ENCODE assay signal across 8 cellular contexts in the genomic region with DNA sequence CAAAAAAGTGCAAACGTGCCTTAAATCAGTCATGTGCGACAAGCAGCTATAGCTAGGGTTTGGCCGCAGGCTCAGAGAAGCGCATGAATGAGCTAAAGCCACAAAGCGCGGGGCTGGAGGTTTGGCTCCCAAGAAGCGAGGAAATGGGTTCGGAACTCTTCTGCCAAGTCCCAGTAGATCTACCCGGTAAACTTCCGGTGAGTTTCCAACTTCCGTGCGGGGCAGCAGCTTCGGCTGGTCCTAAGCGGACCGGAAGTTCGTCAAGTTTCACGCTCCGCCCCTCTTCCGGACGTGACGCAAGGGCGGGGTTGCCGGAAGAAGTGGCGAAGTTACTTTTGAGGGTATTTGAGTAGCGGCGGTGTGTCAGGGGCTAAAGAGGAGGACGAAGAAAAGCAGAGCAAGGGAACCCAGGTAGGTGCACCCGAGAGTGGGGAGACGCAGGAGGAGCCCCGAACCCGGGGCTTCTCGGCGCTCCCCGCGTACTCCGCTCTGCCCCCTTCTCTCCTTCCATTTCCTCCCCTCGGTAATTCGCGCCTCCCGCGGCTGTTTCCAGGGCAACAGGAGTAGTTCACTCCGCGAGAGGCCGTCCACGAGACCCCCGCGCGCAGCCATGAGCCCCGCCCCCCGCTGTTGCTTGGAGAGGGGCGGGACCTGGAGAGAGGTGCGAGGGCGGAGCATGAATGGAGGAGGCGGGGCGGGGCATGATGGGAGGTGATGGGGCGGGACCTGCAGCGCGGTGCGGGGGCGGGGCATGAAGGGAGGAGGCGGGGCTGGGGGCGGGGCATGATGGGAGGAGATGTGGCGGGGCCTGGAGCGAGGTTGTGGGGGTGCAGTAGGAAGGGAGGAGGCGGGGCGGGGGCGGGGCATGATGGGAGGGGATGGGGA. TPM values are rescaled to one million over a fixed set of nuclear protein-coding genes. Genes with fewer than 3 reads are reported as not detected.
A peak's percentile ranks its signal among the peaks of the same experiment; 100 is the strongest.
DNase-seq lines count a peak whose midpoint lies in the region; ATAC-seq, FAIRE-seq and TF ChIP-seq lines count a peak whose summit lies in the region.

TSS of gene NR1H2 (plus strand) at position 292 of the 885 bp plus-strand sequence. CDS start 1,149 bp downstream, outside the sequence.

- POLR2A ChIA-PET in AG04450 (lab: Yijun Ruan, JAX) = interaction anchor here (0.6 to 1.3 kb wide), 4 partner anchors 8 to 135 kb away, joined by 3 to 7 read pairs (median 5); partner anchors contain the start of gene JOSD2

- peaks cover 3% of the 10 kb centered on the region; the same call in 1 of the 2 replicates for H3K9me3 ChIP-seq in AG04450 (ENCODE audit: control insufficient read depth, insufficient read depth, low read length)

- DNase-seq in AG04450 (ENCODE audit: low read depth, low spot score) = peak; percentile 96
- DNase-seq in NCI-H446 (lab: John Stamatoyannopoulos, UW) = peak; percentile 98 to 99
- DNase-seq in activated CD4-positive, CD25-positive, alpha-beta regulatory T cell treated with anti-CD3 and anti-CD28 coated beads, Interleukin-2, amount 50 U/mL, for 16 hours (ENCODE audit: low read depth, low spot score) = peak; percentile 91
- DNase-seq in central memory CD8-positive, alpha-beta T cell (ENCODE audit: low spot score in 2 of 2) = peak; percentile 93 to 95
- peak; percentile 89 for DNase-seq in stimulated activated CD4-positive, alpha-beta T cell treated with anti-CD3 and anti-CD28 coated beads, Interleukin-12 subunit alpha, Interleukin-12 subunit beta, amount 100 ng/mL, for 4 hours

- peak within 1 kb of the TSS; percentile 100 for H3K27ac ChIP-seq in AG04450 (ENCODE audit: low read depth, low read length)

- TF ChIP-seq CTCF in AG04450 (IDR thresholded peaks at IDR 0.05; ENCODE audit: low read depth, low read length) = no peak

- in situ Hi-C loops in GM18951 (cut with MboI; ENCODE audit: low sequenced_read_pairs, unreplicated experiment) = loop anchor here (10.0 kb wide), 1 partner anchor 88 kb away; no protein-coding TSS in a partner anchor

- H3K4me1 Mint-ChIP-seq in central memory CD8-positive, alpha-beta T cell = peaks cover 42% of the 10 kb centered on the region

- peaks cover 44% of the 10 kb centered on the region for H3K36me3 Mint-ChIP-seq in central memory CD8-positive, alpha-beta T cell (ENCODE audit: insufficient read depth)

- peak; percentile 63 for TF ChIP-seq POLR2A in GM18951 (IDR thresholded peaks at IDR 0.05; ENCODE audit: extremely low read depth, insufficient read depth, insufficient read length)

- no peaks in the 10 kb centered on the region for H3K27me3 Mint-ChIP-seq in central memory CD8-positive, alpha-beta T cell

- peak; percentile 86 for ATAC-seq in HG03280 (IDR thresholded peaks at IDR 0.05; ENCODE audit: unreplicated experiment)
- ATAC-seq in central memory CD8-positive, alpha-beta T cell (replicated peaks; ENCODE audit: extremely low read depth, poor library complexity, severe bottlenecking) = peak; percentile 88

- H3K27me3 ChIP-seq in AG04450 (ENCODE audit: control insufficient read depth, insufficient read depth, low read length) = no peaks in the 10 kb centered on the region

- CTCF ChIA-PET in AG04450 (lab: Charles Lee) = interaction anchor here (0.6 to 1.2 kb wide), 4 partner anchors 103 to 641 kb away, joined by 3 to 4 read pairs (median 3); no protein-coding TSS in a partner anchor

- FAIRE-seq in islet of Langerhans (lab: Jason Lieb, UNC) = peak; percentile 79

- peak within 1 kb of the TSS; percentile 99 for H3K27ac Mint-ChIP-seq in central memory CD8-positive, alpha-beta T cell (ENCODE audit: low read depth)

- H3K4me3 ChIP-seq in AG04450 (ENCODE audit: low read depth, low read length) = peak within 1 kb of the TSS; percentile 89

- H3K4me3 Mint-ChIP-seq in central memory CD8-positive, alpha-beta T cell = peak within 1 kb of the TSS; percentile 91

- H3K9me3 Mint-ChIP-seq in central memory CD8-positive, alpha-beta T cell = no peaks in the 10 kb centered on the region

RNA-seq across cellular contexts. Expression of gene NR1H2, which starts in this region (rescaled TPM):
- 23.7 and 32.5 TPM in 2 replicates for polyA plus RNA-seq in AG04450 (2011; rRNA removed)
- polyA minus RNA-seq in AG04450 (2011; rRNA and poly(A)+ RNA removed) = 20.1 and 26.9 TPM in 2 replicates

Comparison
In these comparisons a context has a peak if more than half of its experiments do, and no peak if none do; other contexts are left out.
1. Peak in every context shown above with its lines: DNase-seq, ATAC-seq, H3K4me3 ChIP-seq and H3K27ac ChIP-seq.